Comparison of ENCODE assay signal across 18 cellular contexts in genomic region chr12:109764123-109764522, GRCh38. TPM values are rescaled to one million over a fixed set of nuclear protein-coding genes. Genes with fewer than 3 reads are reported as not detected.
DNase-seq lines count a peak whose midpoint lies in the region; ATAC-seq and TF ChIP-seq lines count a peak whose summit lies in the region.
"Had no signal": no experiment of that assay in that cellular context is flagged by ENCODE, and none has a peak within 500 bp of the region (broad histone marks: within the 10 kb centered on the region; RNA-seq: fewer than 3 reads in every experiment).

No MANE protein-coding gene starts in this region.

- H3K36me3 ChIP-seq in PC-3 (ENCODE audit: low read depth, low read length) (no peaks in the 10 kb centered on the region; the same call in 1 of the 2 replicates), testis (ENCODE audit: low read depth, missing control alignments) (no peaks in the 10 kb centered on the region)
- H3K36me3 ChIP-seq: vagina had no signal

- peaks cover 9% of the 10 kb centered on the region for H3K27me3 Mint-ChIP-seq in glutamatergic neuron (ENCODE audit: unreplicated experiment)
- H3K27me3 Mint-ChIP-seq: activated B cell treated with CpG ODN at 0.5 μM for 24 hours; activated naive CD4-positive, alpha-beta T cell treated with anti-CD3 and anti-CD28 coated beads, Interleukin-2, amount 50 U/mL, for 24 hours; naive thymus-derived CD4-positive, alpha-beta T cell; stimulated activated naive CD8-positive, alpha-beta T cell treated with anti-CD3 and anti-CD28 coated beads, Interleukin-15, amount 100 ng/mL, for 72 hours had no signal

- H3K27me3 ChIP-seq in PC-3 (ENCODE audit: low read length), result no peaks in the 10 kb centered on the region
- H3K27me3 ChIP-seq in testis, result no peaks in the 10 kb centered on the region
- H3K27me3 ChIP-seq: hepatocyte, vagina had no signal

- no peaks in the 10 kb centered on the region for H3K36me3 Mint-ChIP-seq in glutamatergic neuron (ENCODE audit: unreplicated experiment)
- H3K36me3 Mint-ChIP-seq: activated naive CD4-positive, alpha-beta T cell treated with anti-CD3 and anti-CD28 coated beads, Interleukin-2, amount 50 U/mL, for 24 hours; naive thymus-derived CD4-positive, alpha-beta T cell had no signal

- H3K79me2 ChIP-seq in PC-3 (ENCODE audit: low read length), result peaks cover 6% of the 10 kb centered on the region; the same call in 1 of the 2 replicates
- H3K79me2 ChIP-seq: hepatocyte had no signal

- no peak overlapping the region for H3K9ac ChIP-seq in PC-3 (ENCODE audit: low read length)

- BruUV-seq in PC-3 (replicated peaks; lab: Mats Ljungman, UMichigan), result no TSS peak

- in situ Hi-C loops in G401 (cut with HindIII; ENCODE audit: low sequenced_read_pairs), result no loop called here

- no peak overlapping the region for H2AFZ ChIP-seq in PC-3 (ENCODE audit: low read length)
- H2AFZ ChIP-seq: hepatocyte had no signal

- CTCF ChIA-PET in PC-3 (lab: Charles Lee), result no interaction called here

- POLR2A ChIA-PET in PC-3 (lab: Charles Lee; ENCODE audit: unreplicated experiment), result interaction anchor here (0.7 kb wide), 1 partner anchor 11 kb away, joined by 3 read pairs; no protein-coding TSS in a partner anchor

- no peak for TF ChIP-seq POLR2A in testis (IDR thresholded peaks at IDR 0.05)

- TF ChIP-seq CTCF in 22Rv1 (IDR thresholded peaks at IDR 0.05) (peak; percentile 10; the same call in 1 of the 2 replicates), PC-3 (conservative IDR thresholded peaks at IDR 0.05; ENCODE audit: low read depth, low read length) (0 out of 2 replicates have a peak, but pooled peaks have one; percentile 25), glutamatergic neuron (IDR thresholded peaks at IDR 0.05; ENCODE audit: partially characterized antibody, unreplicated experiment) (peak; percentile 7), testis (IDR thresholded peaks at IDR 0.05) (no peak)

- no peak overlapping the region for H3K27ac Mint-ChIP-seq in glutamatergic neuron (ENCODE audit: unreplicated experiment)
- H3K27ac Mint-ChIP-seq: activated B cell treated with CpG ODN at 0.5 μM for 24 hours; activated naive CD4-positive, alpha-beta T cell treated with anti-CD3 and anti-CD28 coated beads, Interleukin-2, amount 50 U/mL, for 24 hours; naive thymus-derived CD4-positive, alpha-beta T cell; stimulated activated naive CD8-positive, alpha-beta T cell treated with anti-CD3 and anti-CD28 coated beads, Interleukin-15, amount 100 ng/mL, for 72 hours had no signal

- H3K4me1 ChIP-seq in PC-3 (ENCODE audit: insufficient read depth, low read length), result peaks cover 6% of the 10 kb centered on the region
- peaks cover 8% of the 10 kb centered on the region for H3K4me1 ChIP-seq in testis
- H3K4me1 ChIP-seq: psoas muscle, vagina had no signal

- DNase-seq in G401 (ENCODE audit: low spot score) (peak; percentile 19), PC-3 (no peak), glutamatergic neuron (no peak), testis (no peak), NCI-H2171 treated with DMSO at 0.1 percent for 48 hours (lab: John Stamatoyannopoulos, UW) (no peak)
- no peak for DNase-seq in activated CD4-positive, alpha-beta T cell treated with anti-CD3 and anti-CD28 coated beads for 48 hours
- DNase-seq: effector CD4-positive, alpha-beta T cell; left cardiac atrium; naive thymus-derived CD4-positive, alpha-beta T cell had no signal

- H3K4me3 ChIP-seq in PC-3 (ENCODE audit: low read length) (no peak overlapping the region), testis (no peak overlapping the region)
- H3K4me3 ChIP-seq: hepatocyte, psoas muscle, vagina had no signal

- peaks cover 3% of the 10 kb centered on the region for H3K9me3 Mint-ChIP-seq in glutamatergic neuron (ENCODE audit: unreplicated experiment)
- H3K9me3 Mint-ChIP-seq: activated naive CD4-positive, alpha-beta T cell treated with anti-CD3 and anti-CD28 coated beads, Interleukin-2, amount 50 U/mL, for 24 hours had no signal

- no peaks in the 10 kb centered on the region for H3K9me2 ChIP-seq in PC-3 (replicated peaks; ENCODE audit: low read length)

- intact Hi-C loops in PC-3 (cut with micrococcal nuclease), result no loop called here
- intact Hi-C loops in testis (cut with DNase I; ENCODE audit: low total_unique reads), result no loop called here

- no peak for ATAC-seq in PC-3
- ATAC-seq in GM18858 (IDR thresholded peaks at IDR 0.05; ENCODE audit: unreplicated experiment), result no peak
- ATAC-seq: left cardiac atrium; naive thymus-derived CD4-positive, alpha-beta T cell; psoas muscle had no signal

- H3K9me3 ChIP-seq in PC-3 (ENCODE audit: low read length), result no peaks in the 10 kb centered on the region
- no peaks in the 10 kb centered on the region for H3K9me3 ChIP-seq in testis
- H3K9me3 ChIP-seq: psoas muscle, vagina had no signal

- 85 to 97% methylated on average over 3 of the region's 3 CpGs for WGBS in testis, 2 donors

- no peaks in the 10 kb centered on the region for H4K20me1 ChIP-seq in PC-3 (ENCODE audit: low read length)

- H3F3A ChIP-seq in PC-3 (ENCODE audit: low read length, unreplicated experiment), result no peaks in the 10 kb centered on the region

- H3K4me3 Mint-ChIP-seq in glutamatergic neuron (ENCODE audit: unreplicated experiment), result no peak overlapping the region
- H3K4me3 Mint-ChIP-seq: activated B cell treated with CpG ODN at 0.5 μM for 24 hours; activated naive CD4-positive, alpha-beta T cell treated with anti-CD3 and anti-CD28 coated beads, Interleukin-2, amount 50 U/mL, for 24 hours; naive thymus-derived CD4-positive, alpha-beta T cell; stimulated activated naive CD8-positive, alpha-beta T cell treated with anti-CD3 and anti-CD28 coated beads, Interleukin-15, amount 100 ng/mL, for 72 hours had no signal

- no peak overlapping the region for H3K4me2 ChIP-seq in PC-3 (ENCODE audit: low read length)
- H3K4me2 ChIP-seq: hepatocyte had no signal

- H3K27ac ChIP-seq in 22Rv1 (no peak overlapping the region), PC-3 (ENCODE audit: low read length) (no peak overlapping the region), testis (no peak overlapping the region)
- H3K27ac ChIP-seq: hepatocyte, psoas muscle, vagina had no signal

- peaks cover 5% of the 10 kb centered on the region for H3K4me1 Mint-ChIP-seq in glutamatergic neuron (ENCODE audit: low read depth, unreplicated experiment)
- H3K4me1 Mint-ChIP-seq: activated B cell treated with CpG ODN at 0.5 μM for 24 hours had no signal

RNA-seq across cellular contexts. Expression of gene FAM222A, which starts 50.5 kb away (rescaled TPM):
- total RNA-seq in G401 (2014; rRNA removed; shearing (Covaris generic)), result 4.0 and 9.0 TPM in 2 replicates
- total RNA-seq in PC-3 (2014; rRNA removed) (11.7 and 15.3 TPM in 2 replicates), glutamatergic neuron (ENCODE audit: unreplicated experiment) (18.1 TPM), testis (10 to 100 TPM; 75.7 to 78.6 TPM)
- polyA plus RNA-seq in testis (ENCODE audit: insufficient read depth, low read depth, low replicate concordance), result 34.5 TPM
- total RNA-seq: bronchial epithelial cell had no signal

Comparison
In these comparisons a context has a peak if more than half of its experiments do, and no peak if none do; other contexts are left out.
1. CTCF ChIP-seq: peak in 22Rv1 (single experiment), PC-3 (single experiment) and glutamatergic neuron (single experiment); none in testis (0 of 3).